19 cellular contexts compared by ENCODE assay signal in the genomic region with DNA sequence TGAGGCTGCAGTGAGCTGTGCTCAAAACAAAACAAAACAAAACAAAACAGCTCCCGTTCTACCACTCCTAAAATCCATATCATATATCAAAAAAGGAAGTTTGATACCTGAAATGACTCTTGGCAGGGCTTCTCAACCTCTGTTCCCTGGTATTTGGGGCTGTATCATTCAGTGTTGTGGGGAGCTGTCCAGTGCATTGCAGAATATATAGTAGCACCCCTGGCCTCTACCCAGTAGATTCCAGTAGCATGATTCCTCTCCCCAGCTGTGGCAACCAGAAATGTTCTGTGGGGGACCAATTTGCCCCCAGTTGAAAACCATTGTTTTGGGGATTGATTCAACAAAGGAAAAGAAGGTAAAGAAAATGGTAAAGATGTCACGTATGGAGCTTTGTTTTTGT.
DNase-seq lines count a peak whose midpoint lies in the region; ATAC-seq, FAIRE-seq and TF ChIP-seq lines count a peak whose summit lies in the region.
"Had no signal": no experiment of that assay in that cellular context is flagged by ENCODE, and none has a peak within 500 bp of the region (broad histone marks: within the 10 kb centered on the region; RNA-seq: fewer than 3 reads in every experiment).

No MANE protein-coding gene starts in this region.

- no peak overlapping the region for H3K9ac ChIP-seq in BLaER1 treated with 17β-estradiol and CSF1 and Interleukin-3, amounts not matched to agents 10 nM and 100 nM
- H3K9ac ChIP-seq in K562 (ENCODE audit: insufficient read depth in 1 of 2, low read depth in 2 of 2, low read length in 2 of 2) = no peak overlapping the region

- WGBS in K562 (ENCODE audit: insufficient coverage, low coverage, missing lambda C conversion rate) = 28% methylated on average over 2 of the region's 2 CpGs

- peaks cover 3% of the 10 kb centered on the region for H3K27me3 Mint-ChIP-seq in nephron progenitor cell (ENCODE audit: low read depth, poor library complexity)
- H3K27me3 Mint-ChIP-seq: CD4-positive, alpha-beta T cell had no signal

- intact Hi-C loops in K562 (cut with micrococcal nuclease) = no loop called here

- H4K20me1 ChIP-seq in BLaER1 treated with 17β-estradiol and CSF1 and Interleukin-3, amounts not matched to agents 10 nM and 100 nM = no peaks in the 10 kb centered on the region
- H4K20me1 ChIP-seq in K562 (replicated peaks; ENCODE audit: control insufficient read depth, insufficient read depth, low read length) = no peaks in the 10 kb centered on the region

- H3K27ac ChIP-seq in BLaER1 treated with 17β-estradiol and CSF1 and Interleukin-3, amounts not matched to agents 10 nM and 100 nM = peak overlapping the region in 6 of 11 experiments; percentile 93 to 99 (median 98); a peak in 9 of 22 replicates
- H3K27ac ChIP-seq in HEK293 (ENCODE audit: extremely low read depth, low read depth, low read length) (no peak overlapping the region), K562 (ENCODE audit: extremely low read depth, low read depth, low read length) (no peak overlapping the region)

- in situ Hi-C loops in K562 (cut with MboI) = no loop called here

- BruUV-seq in K562 (replicated peaks; lab: Mats Ljungman, UMichigan) = no TSS peak

- peaks cover 25% of the 10 kb centered on the region for H3K9me3 Mint-ChIP-seq in nephron progenitor cell
- H3K9me3 Mint-ChIP-seq: CD4-positive, alpha-beta T cell; T-helper 1 cell treated with Interleukin-12 subunit alpha and Interleukin-12 subunit beta and Interleukin-4 antibody, amounts not matched to agents 30 μg/mL and 1 μg/mL, for 36 hours had no signal

- no peak for TF ChIP-seq RAD21 in K562 (CRISPR knock-in tag; conservative IDR thresholded peaks at IDR 0.05 in 1 of 2, IDR thresholded peaks at IDR 0.05 in 1 of 2)

- H3K79me2 ChIP-seq in K562 (ENCODE audit: control insufficient read depth, insufficient read depth, low read length) = no peaks in the 10 kb centered on the region

- H2AFZ ChIP-seq in K562 (ENCODE audit: low read depth, low read length) = peak overlapping the region; percentile 36

- no peak overlapping the region for H3K4me3 ChIP-seq in BLaER1 treated with 17β-estradiol and CSF1 and Interleukin-3, amounts not matched to agents 10 nM and 100 nM
- H3K4me3 ChIP-seq in HEK293 (ENCODE audit: low read depth, low read length) = no peak overlapping the region
- no peak overlapping the region for H3K4me3 ChIP-seq in K562

- DNase-seq in K562 (ENCODE audit: extremely low read depth in 1 of 4, low spot score in 3 of 4) = no peak
- DNase-seq in nephron progenitor cell = no peak
- DNase-seq in NCI-H748 treated with DMSO at 0.1 percent for 48 hours (lab: John Stamatoyannopoulos, UW) = no peak
- no peak for DNase-seq in HTR-8/SVneo (ENCODE audit: insufficient read length, low spot score)
- DNase-seq: Caco-2; CD4-positive, alpha-beta T cell; DMS153; H9; NCI-H1105 treated with DMSO at 0.1 percent for 48 hours; NCI-H1694; NCI-H2107; NCI-H510A treated with DMSO at 0.1 percent for 48 hours; NCI-H82; SHP77 treated with DMSO at 0.1 percent for 48 hours had no signal

- H3K27me3 ChIP-seq in BLaER1 treated with 17β-estradiol and CSF1 and Interleukin-3, amounts not matched to agents 10 nM and 100 nM = no peaks in the 10 kb centered on the region
- H3K27me3 ChIP-seq in K562 (ENCODE audit: control insufficient read depth in 2 of 2, insufficient read depth in 2 of 2, low read length in 2 of 2) = no peaks in the 10 kb centered on the region

- peaks cover 15 to 40% (median 27%) of the 10 kb centered on the region in 11 experiments for H3K9me3 ChIP-seq in BLaER1 treated with 17β-estradiol and CSF1 and Interleukin-3, amounts not matched to agents 10 nM and 100 nM (replicated peaks in 1 of 11)
- H3K9me3 ChIP-seq in HEK293 (ENCODE audit: control insufficient read depth, insufficient read depth, low read depth, low read length) (no peaks in the 10 kb centered on the region; the same call in 1 of the 2 replicates), K562 (replicated peaks; ENCODE audit: control insufficient read depth, insufficient read depth, low read depth, low read length) (no peaks in the 10 kb centered on the region)
- H3K9me3 ChIP-seq: Caco-2 had no signal

- no peak for FAIRE-seq in K562 (lab: Jason Lieb, UNC)
- no peak for FAIRE-seq in HTR-8/SVneo (lab: Jason Lieb, UNC)

- no peaks in the 10 kb centered on the region for H3K9me1 ChIP-seq in K562 (ENCODE audit: control insufficient read depth, insufficient read depth, low read length)

- TF ChIP-seq CTCF in HEK293 (tag by site-specific recombination; IDR thresholded peaks at IDR 0.05) (no peak), K562 (IDR thresholded peaks at IDR 0.05 in 2 of 3, conservative IDR thresholded peaks at IDR 0.05 in 1 of 3; ENCODE audit: insufficient read depth in 2 of 3, low read depth in 1 of 3, low read length in 3 of 3) (no peak), nephron progenitor cell (IDR thresholded peaks at IDR 0.05) (no peak)

- ATAC-seq in K562 = peak; percentile 55; the same call in 2 of the 3 replicates
- no peak for ATAC-seq in GM19023 (IDR thresholded peaks at IDR 0.05; ENCODE audit: unreplicated experiment)

- peak overlapping the region; percentile 30 for H3K27ac Mint-ChIP-seq in nephron progenitor cell
- H3K27ac Mint-ChIP-seq: B cell; CD4-positive, alpha-beta T cell; T-helper 1 cell treated with Interleukin-12 subunit alpha and Interleukin-12 subunit beta and Interleukin-4 antibody, amounts not matched to agents 30 μg/mL and 1 μg/mL, for 36 hours had no signal

- H3K36me3 ChIP-seq in BLaER1 treated with 17β-estradiol and CSF1 and Interleukin-3, amounts not matched to agents 10 nM and 100 nM = peaks cover 4 to 68% (median 35%) of the 10 kb centered on the region in 11 experiments; a peak in 18 of 22 replicates
- H3K36me3 ChIP-seq in HEK293 (ENCODE audit: control insufficient read depth in 2 of 2, insufficient read depth in 1 of 2, low read length in 2 of 2) (no peaks in the 10 kb centered on the region), K562 (ENCODE audit: control insufficient read depth, insufficient read depth, low read length) (no peaks in the 10 kb centered on the region)

- CTCF ChIA-PET in HEK293 (lab: Yijun Ruan, JAX) (no interaction called here), K562 (lab: Yijun Ruan, JAX; ENCODE audit: low intra/inter-chr PET ratio) (no interaction called here)

- H3K4me1 Mint-ChIP-seq in nephron progenitor cell = peaks cover 7% of the 10 kb centered on the region

- TF ChIP-seq POLR2A in K562 (conservative IDR thresholded peaks at IDR 0.05) = no peak

- POLR2A ChIA-PET in HEK293 (lab: Yijun Ruan, JAX) (no interaction called here), K562 (lab: Yijun Ruan, JAX) (no interaction called here)

- TF ChIP-seq EP300 in K562 (IDR thresholded peaks at IDR 0.05; ENCODE audit: low read length) = no peak

- no peak overlapping the region for H3K4me3 Mint-ChIP-seq in nephron progenitor cell
- H3K4me3 Mint-ChIP-seq: B cell; CD4-positive, alpha-beta T cell; H9; T-helper 1 cell treated with Interleukin-12 subunit alpha and Interleukin-12 subunit beta and Interleukin-4 antibody, amounts not matched to agents 30 μg/mL and 1 μg/mL, for 36 hours had no signal

- peak overlapping the region in 2 of 11 experiments; percentile 25 to 86; a peak in 1 of 22 replicates for H3K4me2 ChIP-seq in BLaER1 treated with 17β-estradiol and CSF1 and Interleukin-3, amounts not matched to agents 10 nM and 100 nM
- no peak overlapping the region for H3K4me2 ChIP-seq in K562 (ENCODE audit: insufficient read depth, low read length)

- peaks cover 18 to 48% (median 45%) of the 10 kb centered on the region in 10 experiments for H3K4me1 ChIP-seq in BLaER1 treated with 17β-estradiol and CSF1 and Interleukin-3, amounts not matched to agents 10 nM and 100 nM
- no peaks in the 10 kb centered on the region for H3K4me1 ChIP-seq in HEK293 (ENCODE audit: control insufficient read depth, insufficient read depth, low read length)
- peaks cover 0 to under 1% of the 10 kb centered on the region in 2 experiments; a peak in 1 of 5 replicates for H3K4me1 ChIP-seq in K562 (replicated peaks in 1 of 2; ENCODE audit: control insufficient read depth in 2 of 2, insufficient read depth in 2 of 2, low read length in 2 of 2)
- H3K4me1 ChIP-seq: Caco-2 had no signal

- H3K36me3 Mint-ChIP-seq in nephron progenitor cell (ENCODE audit: low read depth) = peaks cover 90% of the 10 kb centered on the region

TF ChIP-seq in K562, 482 proteins besides CTCF, POLR2A, EP300 and RAD21:
- TF ChIP-seq ZNF174 (CRISPR knock-in tag; IDR thresholded peaks at IDR 0.05) (no peak), RBM15 (IDR thresholded peaks at IDR 0.05; ENCODE audit: insufficient read depth, low read length) (no peak), SREBF1 (IDR thresholded peaks at IDR 0.05; ENCODE audit: borderline replicate concordance, low read depth, low read length) (no peak), ZNF280A (IDR thresholded peaks at IDR 0.05; ENCODE audit: low read depth, partially characterized antibody) (no peak), MYC (IDR thresholded peaks at IDR 0.05; ENCODE audit: low read depth, low read length) (no peak), MYC (CRISPR knock-in tag; IDR thresholded peaks at IDR 0.05; ENCODE audit: borderline replicate concordance, low read depth) (no peak), XRCC4 (IDR thresholded peaks at IDR 0.05; ENCODE audit: extremely low read depth, insufficient read depth, insufficient read length) (no peak), RBM25 (IDR thresholded peaks at IDR 0.05; ENCODE audit: low read depth, low read length, severe bottlenecking) (no peak), TBP (optimal IDR thresholded peaks at IDR 0.05; ENCODE audit: low read depth, low read length) (no peak), POLR2AphosphoS5 (IDR thresholded peaks at IDR 0.05; ENCODE audit: control insufficient read depth, insufficient read depth, low read depth, low read length) (no peak)

Comparison
In these comparisons a context has a peak if more than half of its experiments do, and no peak if none do; other contexts are left out.
1. H3K27ac ChIP-seq: peak in BLaER1 treated with 17β-estradiol and CSF1 and Interleukin-3, amounts not matched to agents 10 nM and 100 nM (6 of 11); none in HEK293 (single experiment) and K562 (single experiment).